21 cellular contexts compared by ENCODE assay signal in genomic region chr11:116615211-116615865, GRCh38.
"Had no signal": no experiment of that assay in that cellular context is flagged by ENCODE, and none has a peak within 500 bp of the region (broad histone marks: within the 10 kb centered on the region; RNA-seq: fewer than 3 reads in every experiment).

No MANE protein-coding gene starts in this region.

- ATAC-seq: activated CD8-positive, alpha-beta T cell treated with anti-CD3 and anti-CD28 coated beads, Interleukin-2, amount 10 ng/mL, durations not matched to agents 7 days and 5 days; left cardiac atrium had no signal

- H3K4me3 Mint-ChIP-seq: activated CD4-positive, alpha-beta T cell treated with anti-CD3 and anti-CD28 coated beads, Interleukin-2, amount 10 ng/mL, durations not matched to agents 24 days and 14 days; activated CD8-positive, alpha-beta T cell treated with anti-CD3 and anti-CD28 coated beads, Interleukin-2, amount 10 ng/mL, durations not matched to agents 7 days and 5 days; activated naive CD8-positive, alpha-beta T cell treated with anti-CD3 and anti-CD28 coated beads, Interleukin-2, amount 10 ng/mL, durations not matched to agents 7 days and 5 days; activated T-helper 1 cell treated with anti-CD3 and anti-CD28 coated beads, Interleukin-12 subunit alpha, Interleukin-12 subunit beta, Interleukin-2, Interleukin-4 antibody, amounts not matched to agents 30 ng/mL and 10 ng/mL and 1 ng/mL, durations not matched to agents 14 hours and 24 hours and 36 hours; central memory CD8-positive, alpha-beta T cell; neural crest cell; stimulated activated effector memory CD8-positive, alpha-beta T cell treated with anti-CD3 and anti-CD28 coated beads, Interleukin-12 subunit alpha, Interleukin-12 subunit beta, amount 100 ng/mL, for 72 hours had no signal

- H3K9me3 ChIP-seq: ovary, sigmoid colon, thoracic aorta had no signal

- DNase-seq: activated CD4-positive, alpha-beta T cell treated with anti-CD3 and anti-CD28 coated beads, Interleukin-2, amount 10 ng/mL, durations not matched to agents 24 days and 14 days; activated CD4-positive, CD25-positive, alpha-beta regulatory T cell; activated CD8-positive, alpha-beta T cell treated with anti-CD3 and anti-CD28 coated beads, Interleukin-2, amount 10 ng/mL, durations not matched to agents 7 days and 5 days; activated naive CD4-positive, alpha-beta T cell; activated naive CD8-positive, alpha-beta T cell treated with anti-CD3 and anti-CD28 coated beads, Interleukin-2, amount 10 ng/mL, durations not matched to agents 7 days and 5 days; brain microvascular endothelial cell; cortex of kidney; effector CD8-positive, alpha-beta T cell; foreskin melanocyte; left cardiac atrium; ovary; stimulated activated CD4-positive, alpha-beta T cell treated with anti-CD3 and anti-CD28 coated beads, Interleukin-12 subunit alpha, Interleukin-12 subunit beta, amount 100 ng/mL, for 4 hours; stimulated activated CD4-positive, alpha-beta T cell treated with anti-CD3 and anti-CD28 coated beads, Interleukin-2, amount 100 ng/mL, for 24 hours; T-helper 2 cell had no signal

- H3K9me3 Mint-ChIP-seq: activated CD4-positive, alpha-beta T cell treated with anti-CD3 and anti-CD28 coated beads, Interleukin-2, amount 10 ng/mL, durations not matched to agents 24 days and 14 days; activated naive CD8-positive, alpha-beta T cell treated with anti-CD3 and anti-CD28 coated beads, Interleukin-2, amount 10 ng/mL, durations not matched to agents 7 days and 5 days; activated T-helper 1 cell treated with anti-CD3 and anti-CD28 coated beads, Interleukin-12 subunit alpha, Interleukin-12 subunit beta, Interleukin-2, Interleukin-4 antibody, amounts not matched to agents 30 ng/mL and 10 ng/mL and 1 ng/mL, durations not matched to agents 14 hours and 24 hours and 36 hours; central memory CD8-positive, alpha-beta T cell; neural crest cell; stimulated activated effector memory CD8-positive, alpha-beta T cell treated with anti-CD3 and anti-CD28 coated beads, Interleukin-12 subunit alpha, Interleukin-12 subunit beta, amount 100 ng/mL, for 72 hours had no signal

- H3K4me3 ChIP-seq: lung, ovary, sigmoid colon, thoracic aorta had no signal

- H3K36me3 Mint-ChIP-seq: activated naive CD8-positive, alpha-beta T cell treated with anti-CD3 and anti-CD28 coated beads, Interleukin-2, amount 10 ng/mL, durations not matched to agents 7 days and 5 days; stimulated activated effector memory CD8-positive, alpha-beta T cell treated with anti-CD3 and anti-CD28 coated beads, Interleukin-12 subunit alpha, Interleukin-12 subunit beta, amount 100 ng/mL, for 72 hours had no signal

- H3K27ac Mint-ChIP-seq: activated CD4-positive, alpha-beta T cell treated with anti-CD3 and anti-CD28 coated beads, Interleukin-2, amount 10 ng/mL, durations not matched to agents 24 days and 14 days; activated CD8-positive, alpha-beta T cell treated with anti-CD3 and anti-CD28 coated beads, Interleukin-2, amount 10 ng/mL, durations not matched to agents 7 days and 5 days; activated naive CD8-positive, alpha-beta T cell treated with anti-CD3 and anti-CD28 coated beads, Interleukin-2, amount 10 ng/mL, durations not matched to agents 7 days and 5 days; activated T-helper 1 cell treated with anti-CD3 and anti-CD28 coated beads, Interleukin-12 subunit alpha, Interleukin-12 subunit beta, Interleukin-2, Interleukin-4 antibody, amounts not matched to agents 30 ng/mL and 10 ng/mL and 1 ng/mL, durations not matched to agents 14 hours and 24 hours and 36 hours; stimulated activated effector memory CD8-positive, alpha-beta T cell treated with anti-CD3 and anti-CD28 coated beads, Interleukin-12 subunit alpha, Interleukin-12 subunit beta, amount 100 ng/mL, for 72 hours had no signal

- H3K4me1 Mint-ChIP-seq: activated CD4-positive, alpha-beta T cell treated with anti-CD3 and anti-CD28 coated beads, Interleukin-2, amount 10 ng/mL, durations not matched to agents 24 days and 14 days; activated naive CD8-positive, alpha-beta T cell treated with anti-CD3 and anti-CD28 coated beads, Interleukin-2, amount 10 ng/mL, durations not matched to agents 7 days and 5 days; central memory CD8-positive, alpha-beta T cell; neural crest cell; stimulated activated effector memory CD8-positive, alpha-beta T cell treated with anti-CD3 and anti-CD28 coated beads, Interleukin-12 subunit alpha, Interleukin-12 subunit beta, amount 100 ng/mL, for 72 hours had no signal

- H3K27ac ChIP-seq: brain microvascular endothelial cell, ovary, sigmoid colon, thoracic aorta had no signal

- H3K4me1 ChIP-seq: sigmoid colon had no signal

- H3K36me3 ChIP-seq: brain microvascular endothelial cell, ovary, sigmoid colon, thoracic aorta had no signal

- H3K27me3 ChIP-seq: brain microvascular endothelial cell, ovary, sigmoid colon had no signal
